Comparison of ENCODE assay signal across 28 cellular contexts in genomic region chr6:82131441-82131840, GRCh38.
"Had no signal": no experiment of that assay in that cellular context is flagged by ENCODE, and none has a peak within 500 bp of the region (broad histone marks: within the 10 kb centered on the region; RNA-seq: fewer than 3 reads in every experiment).

No MANE protein-coding gene starts in this region.

- DNase-seq: cortex of kidney; effector memory CD8-positive, alpha-beta T cell; erythroblast; foreskin fibroblast; gastrocnemius medialis; head of caudate nucleus; kidney glomerular epithelial cell; left colon; left ventricle myocardium inferior; lower lobe of right lung; mucosa of descending colon; naive B cell; right lobe of liver; stimulated activated CD4-positive, alpha-beta T cell treated with anti-CD3 and anti-CD28 coated beads, Interleukin-12 subunit alpha, Interleukin-12 subunit beta, amount 100 ng/mL, for 4 hours; stimulated activated CD4-positive, alpha-beta T cell treated with anti-CD3 and anti-CD28 coated beads, Interleukin-1b, Interleukin-23, amount 100 ng/mL, for 48 hours; stimulated activated CD4-positive, alpha-beta T cell treated with anti-CD3 and anti-CD28 coated beads, Interleukin-4, amount 100 ng/mL, for 1 hour; stimulated activated CD8-positive, alpha-beta memory T cell treated with anti-CD3 and anti-CD28 coated beads, Interleukin-4, amount 100 ng/mL, for 48 hours; stimulated activated naive CD4-positive, alpha-beta T cell; stimulated activated naive CD8-positive, alpha-beta T cell treated with anti-CD3 and anti-CD28 coated beads, Interleukin-15, amount 100 ng/mL, for 72 hours; transverse colon had no signal

- H3K9me3 Mint-ChIP-seq: memory B cell, neural progenitor cell had no signal

- H3K4me3 ChIP-seq: gastrocnemius medialis, left ventricle myocardium inferior, lower lobe of right lung, mucosa of descending colon, neural progenitor cell, right lobe of liver, smooth muscle cell, suprapubic skin, transverse colon, vagina had no signal

- H2AFZ ChIP-seq: neural progenitor cell, parathyroid adenoma had no signal

- H3K4me2 ChIP-seq: neural progenitor cell, smooth muscle cell had no signal

- H3K4me1 ChIP-seq: gastrocnemius medialis, left ventricle myocardium inferior, lower lobe of right lung, neural progenitor cell, parathyroid adenoma, right lobe of liver, suprapubic skin, transverse colon, vagina had no signal

- H3K9ac ChIP-seq: neural progenitor cell, parathyroid adenoma had no signal

- H3K27ac Mint-ChIP-seq: effector memory CD8-positive, alpha-beta T cell; memory B cell; naive B cell; neural progenitor cell; progenitor cell of endocrine pancreas; stimulated activated naive CD8-positive, alpha-beta T cell treated with anti-CD3 and anti-CD28 coated beads, Interleukin-15, amount 100 ng/mL, for 72 hours had no signal

- H3K36me3 ChIP-seq: gastrocnemius medialis, left ventricle myocardium inferior, lower lobe of right lung, neural progenitor cell, right lobe of liver, suprapubic skin, transverse colon, vagina had no signal

- H3K36me3 Mint-ChIP-seq: memory B cell, naive B cell, neural progenitor cell had no signal

- H3K27me3 ChIP-seq: gastrocnemius medialis, neural progenitor cell, right lobe of liver, suprapubic skin, transverse colon, vagina had no signal

- ATAC-seq: effector memory CD8-positive, alpha-beta T cell; gastrocnemius medialis; left colon; lower lobe of right lung; mucosa of descending colon; right lobe of liver; stimulated activated naive CD8-positive, alpha-beta T cell treated with anti-CD3 and anti-CD28 coated beads, Interleukin-15, amount 100 ng/mL, for 72 hours had no signal

- H3K27ac ChIP-seq: gastrocnemius medialis, left ventricle myocardium inferior, lower lobe of right lung, neural progenitor cell, parathyroid adenoma, right lobe of liver, suprapubic skin, transverse colon, vagina had no signal

- H3K9me3 ChIP-seq: gastrocnemius medialis, lower lobe of right lung, mucosa of descending colon, right lobe of liver, suprapubic skin, transverse colon, vagina had no signal

- H3K79me2 ChIP-seq: parathyroid adenoma had no signal

- H3K4me3 Mint-ChIP-seq: effector memory CD8-positive, alpha-beta T cell; memory B cell; naive B cell; nephron; neural progenitor cell; stimulated activated naive CD8-positive, alpha-beta T cell treated with anti-CD3 and anti-CD28 coated beads, Interleukin-15, amount 100 ng/mL, for 72 hours had no signal

- H3K4me1 Mint-ChIP-seq: memory B cell; naive B cell; nephron; neural progenitor cell; stimulated activated naive CD8-positive, alpha-beta T cell treated with anti-CD3 and anti-CD28 coated beads, Interleukin-15, amount 100 ng/mL, for 72 hours had no signal

- H3K27me3 Mint-ChIP-seq: progenitor cell of endocrine pancreas had no signal
